ENCODE assay signal across 21 cellular contexts in the genomic region with DNA sequence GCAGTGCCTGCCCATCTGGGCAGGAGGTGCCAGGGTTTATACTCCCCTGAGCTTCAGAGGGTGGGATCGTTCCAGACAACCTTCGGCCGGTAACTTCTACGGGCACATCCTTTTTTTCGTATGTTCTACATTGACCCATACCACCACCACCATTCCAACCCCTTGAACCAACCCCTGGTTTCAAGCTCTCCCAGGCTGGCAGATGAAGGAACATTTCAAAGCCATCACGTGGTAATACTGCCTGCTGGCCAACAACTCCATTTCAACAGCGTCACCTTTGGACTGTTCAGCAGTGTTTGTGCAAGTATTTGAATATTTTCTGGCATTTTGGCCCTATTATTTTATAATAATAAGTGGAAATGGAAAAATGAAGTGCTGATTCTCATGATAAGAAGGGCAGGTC.
DNase-seq lines count a peak whose midpoint lies in the region; ATAC-seq and TF ChIP-seq lines count a peak whose summit lies in the region.
"Had no signal": no experiment of that assay in that cellular context is flagged by ENCODE, and none has a peak within 500 bp of the region (broad histone marks: within the 10 kb centered on the region; RNA-seq: fewer than 3 reads in every experiment).

No MANE protein-coding gene starts in this region.

- H3K27me3 Mint-ChIP-seq in activated T-helper 1 cell treated with anti-CD3 and anti-CD28 coated beads, Interleukin-12 subunit alpha, Interleukin-12 subunit beta, Interleukin-2, Interleukin-4 antibody, amounts not matched to agents 30 ng/mL and 10 ng/mL and 1 ng/mL, durations not matched to agents 14 hours and 24 hours and 36 hours (ENCODE audit: insufficient read depth) = peaks cover 11% of the 10 kb centered on the region
- H3K27me3 Mint-ChIP-seq in activated naive CD8-positive, alpha-beta T cell treated with anti-CD3 and anti-CD28 coated beads for 36 hours = no peaks in the 10 kb centered on the region
- H3K27me3 Mint-ChIP-seq: naive B cell had no signal

- no peaks in the 10 kb centered on the region for H3K9me3 ChIP-seq in right cardiac atrium (ENCODE audit: control insufficient read depth, low read length)
- no peaks in the 10 kb centered on the region for H3K9me3 ChIP-seq in right lobe of liver
- no peaks in the 10 kb centered on the region for H3K9me3 ChIP-seq in prostate gland

- no peaks in the 10 kb centered on the region for H3K27me3 ChIP-seq in right cardiac atrium (ENCODE audit: control insufficient read depth, insufficient read depth)
- H3K27me3 ChIP-seq in right lobe of liver = no peaks in the 10 kb centered on the region
- H3K27me3 ChIP-seq in prostate gland (replicated peaks; ENCODE audit: insufficient read depth) = no peaks in the 10 kb centered on the region
- H3K27me3 ChIP-seq: foreskin keratinocyte had no signal

- DNase-seq in right cardiac atrium = no peak
- DNase-seq in left ventricle myocardium superior = no peak
- peak in 1 of 3 donors; percentile 82 for DNase-seq in right lobe of liver
- no peak for DNase-seq in prostate gland (ENCODE audit: low spot score)
- DNase-seq in SHP77 treated with DMSO at 0.1 percent for 48 hours (lab: John Stamatoyannopoulos, UW) = no peak
- DNase-seq in activated T-helper 1 cell treated with anti-CD3 and anti-CD28 coated beads, Interleukin-12 subunit alpha, Interleukin-12 subunit beta, Interleukin-2, Interleukin-4 antibody, amounts not matched to agents 30 ng/mL and 10 ng/mL and 1 ng/mL, durations not matched to agents 14 hours and 24 hours and 36 hours (ENCODE audit: low spot score) = no peak
- DNase-seq in hepatic stellate cell (ENCODE audit: low spot score) = no peak
- no peak for DNase-seq in activated naive CD8-positive, alpha-beta T cell treated with anti-CD3 and anti-CD28 coated beads for 36 hours
- DNase-seq: activated effector memory CD4-positive, alpha-beta T cell treated with Interleukin-2 at 50 U/mL for 16 hours; DMS153; foreskin keratinocyte; left colon; naive B cell; NCI-H1417 treated with DMSO at 0.1 percent for 48 hours; NCI-H2171 treated with DMSO at 0.1 percent for 48 hours; NCI-H774; PC-3; stimulated activated CD4-positive, alpha-beta T cell treated with anti-CD3 and anti-CD28 coated beads, Interleukin-12 subunit alpha, Interleukin-12 subunit beta, amount 100 ng/mL, for 4 hours had no signal

- H3K36me3 ChIP-seq in right lobe of liver = no peaks in the 10 kb centered on the region
- H3K36me3 ChIP-seq in prostate gland = no peaks in the 10 kb centered on the region

- H3K9me3 Mint-ChIP-seq in activated T-helper 1 cell treated with anti-CD3 and anti-CD28 coated beads, Interleukin-12 subunit alpha, Interleukin-12 subunit beta, Interleukin-2, Interleukin-4 antibody, amounts not matched to agents 30 ng/mL and 10 ng/mL and 1 ng/mL, durations not matched to agents 14 hours and 24 hours and 36 hours = no peaks in the 10 kb centered on the region
- H3K9me3 Mint-ChIP-seq in activated naive CD8-positive, alpha-beta T cell treated with anti-CD3 and anti-CD28 coated beads for 36 hours = no peaks in the 10 kb centered on the region
- H3K9me3 Mint-ChIP-seq: GM23338; naive B cell; T-helper 2 cell treated with Interferon-gamma antibody and Interleukin-4, amounts not matched to agents 5 μg/mL and 100 μg/mL, for 36 hours had no signal

- peaks cover 6% of the 10 kb centered on the region for H3K36me3 Mint-ChIP-seq in activated T-helper 1 cell treated with anti-CD3 and anti-CD28 coated beads, Interleukin-12 subunit alpha, Interleukin-12 subunit beta, Interleukin-2, Interleukin-4 antibody, amounts not matched to agents 30 ng/mL and 10 ng/mL and 1 ng/mL, durations not matched to agents 14 hours and 24 hours and 36 hours (ENCODE audit: low read depth)
- no peaks in the 10 kb centered on the region for H3K36me3 Mint-ChIP-seq in activated naive CD8-positive, alpha-beta T cell treated with anti-CD3 and anti-CD28 coated beads for 36 hours
- H3K36me3 Mint-ChIP-seq: naive B cell had no signal

- H3K4me3 Mint-ChIP-seq in activated T-helper 1 cell treated with anti-CD3 and anti-CD28 coated beads, Interleukin-12 subunit alpha, Interleukin-12 subunit beta, Interleukin-2, Interleukin-4 antibody, amounts not matched to agents 30 ng/mL and 10 ng/mL and 1 ng/mL, durations not matched to agents 14 hours and 24 hours and 36 hours = no peak overlapping the region
- H3K4me3 Mint-ChIP-seq in activated naive CD8-positive, alpha-beta T cell treated with anti-CD3 and anti-CD28 coated beads for 36 hours = no peak overlapping the region
- H3K4me3 Mint-ChIP-seq: CD14-positive monocyte; GM23338; T-helper 2 cell treated with Interferon-gamma antibody and Interleukin-4, amounts not matched to agents 5 μg/mL and 100 μg/mL, for 36 hours had no signal

- 85% methylated on average over 7 of the region's 7 CpGs for whole genome bisulfite sequencing in right cardiac atrium
- WGBS in right lobe of liver (ENCODE audit: insufficient coverage, low coverage, low lambda C conversion rate, missing lambda C conversion rate) = 17% methylated on average over 7 of the region's 7 CpGs
- WGBS in prostate gland = 83% methylated on average over 7 of the region's 7 CpGs

- ATAC-seq in right cardiac atrium (no peak), left ventricle myocardium superior (no peak), right lobe of liver (peak; percentile 56 to 69 (median 62))
- ATAC-seq: foreskin keratinocyte, GM23338, left colon, PC-3 had no signal

- no peak for TF ChIP-seq POLR2A in right lobe of liver (IDR thresholded peaks at IDR 0.05)
- TF ChIP-seq POLR2A in prostate gland (IDR thresholded peaks at IDR 0.05) = no peak

- H3K27ac Mint-ChIP-seq in activated T-helper 1 cell treated with anti-CD3 and anti-CD28 coated beads, Interleukin-12 subunit alpha, Interleukin-12 subunit beta, Interleukin-2, Interleukin-4 antibody, amounts not matched to agents 30 ng/mL and 10 ng/mL and 1 ng/mL, durations not matched to agents 14 hours and 24 hours and 36 hours = no peak overlapping the region
- no peak overlapping the region for H3K27ac Mint-ChIP-seq in activated naive CD8-positive, alpha-beta T cell treated with anti-CD3 and anti-CD28 coated beads for 36 hours
- H3K27ac Mint-ChIP-seq: GM23338; T-helper 2 cell treated with Interferon-gamma antibody and Interleukin-4, amounts not matched to agents 5 μg/mL and 100 μg/mL, for 36 hours had no signal

- peaks cover 12% of the 10 kb centered on the region for H3K4me1 Mint-ChIP-seq in activated T-helper 1 cell treated with anti-CD3 and anti-CD28 coated beads, Interleukin-12 subunit alpha, Interleukin-12 subunit beta, Interleukin-2, Interleukin-4 antibody, amounts not matched to agents 30 ng/mL and 10 ng/mL and 1 ng/mL, durations not matched to agents 14 hours and 24 hours and 36 hours (ENCODE audit: low read depth)
- H3K4me1 Mint-ChIP-seq in activated naive CD8-positive, alpha-beta T cell treated with anti-CD3 and anti-CD28 coated beads for 36 hours = peaks cover 12% of the 10 kb centered on the region

- H3K27ac ChIP-seq in right cardiac atrium (ENCODE audit: low read length) = peak overlapping the region; percentile 50
- H3K27ac ChIP-seq in right lobe of liver = peak overlapping the region; percentile 57 to 97 (median 92)
- H3K27ac ChIP-seq in prostate gland = peak overlapping the region; percentile 43 to 89
- H3K27ac ChIP-seq: foreskin keratinocyte had no signal

- no peak for TF ChIP-seq CTCF in right lobe of liver (IDR thresholded peaks at IDR 0.05)
- TF ChIP-seq CTCF in prostate gland (IDR thresholded peaks at IDR 0.05) = no peak

- H3K4me1 ChIP-seq in right cardiac atrium (ENCODE audit: control insufficient read depth, insufficient read depth, low read length) (peaks cover 26% of the 10 kb centered on the region), right lobe of liver (peaks cover 0 to 52% (median 25%) of the 10 kb centered on the region in 4 donors), prostate gland (replicated peaks) (peaks cover 5% of the 10 kb centered on the region)

- H3K4me3 ChIP-seq in right cardiac atrium (ENCODE audit: low read length) = no peak overlapping the region
- no peak overlapping the region for H3K4me3 ChIP-seq in right lobe of liver
- H3K4me3 ChIP-seq in prostate gland = no peak overlapping the region
- H3K4me3 ChIP-seq: GM23338 had no signal

- intact Hi-C loops in right cardiac atrium (cut with DNase I) (no loop called here), left ventricle myocardium superior (cut with micrococcal nuclease) (no loop called here), right lobe of liver (cut with DNase I) (no loop called here), prostate gland (cut with DNase I) (no loop called here)
- intact Hi-C loops in activated T-helper 1 cell treated with anti-CD3 and anti-CD28 coated beads, Interleukin-12 subunit alpha, Interleukin-12 subunit beta, Interleukin-2, Interleukin-4 antibody, amounts not matched to agents 30 ng/mL and 10 ng/mL and 1 ng/mL, durations not matched to agents 14 hours and 24 hours and 36 hours (cut with micrococcal nuclease) = no loop called here

Comparison
In these comparisons a context has a peak if more than half of its experiments do, and no peak if none do; other contexts are left out.
1. ATAC-seq: peak in right lobe of liver (4 of 4); none in right cardiac atrium (0 of 2) and left ventricle myocardium superior (single experiment).
2. Peak in every context shown above with its lines, with median percentiles within 50 percentile points of each other: H3K27ac ChIP-seq.